ENCODE assay signal across 21 cellular contexts in the genomic region with DNA sequence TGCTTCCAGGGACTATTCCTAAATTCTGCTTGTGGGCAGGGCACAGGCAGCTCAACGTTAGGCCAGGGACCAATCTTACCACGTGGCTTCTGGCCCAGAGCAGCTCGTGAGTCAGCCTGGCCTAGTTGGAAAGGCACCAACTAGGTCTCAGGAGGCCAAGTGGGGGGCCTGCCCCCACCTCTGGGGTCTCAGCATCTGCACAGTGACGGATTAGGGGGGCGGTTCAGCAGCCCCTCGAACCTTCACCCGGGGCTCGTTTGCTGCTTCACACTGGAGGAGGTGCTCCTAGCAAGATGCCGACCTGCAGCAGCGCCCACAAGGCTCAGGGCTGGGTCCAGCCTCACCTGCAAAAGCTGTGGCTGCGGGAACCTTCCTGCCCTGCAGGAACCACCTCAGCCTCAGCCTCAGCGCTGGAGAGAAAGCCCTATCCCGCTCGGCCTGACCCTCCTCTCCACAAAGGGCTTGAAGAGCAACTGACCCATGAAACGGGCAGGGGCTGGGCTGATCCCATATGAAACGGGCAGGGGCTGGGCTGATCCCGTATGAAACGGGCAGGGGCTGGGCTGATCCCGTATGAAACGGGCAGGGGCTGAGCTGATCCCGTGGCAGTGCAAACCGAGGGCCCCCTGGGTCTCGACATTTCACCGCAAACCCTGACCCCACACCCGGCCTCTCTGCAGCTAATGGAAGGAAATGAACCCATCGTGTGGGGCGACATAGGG.
DNase-seq lines count a peak whose midpoint lies in the region; ATAC-seq and TF ChIP-seq lines count a peak whose summit lies in the region.
"Had no signal": no experiment of that assay in that cellular context is flagged by ENCODE, and none has a peak within 500 bp of the region (broad histone marks: within the 10 kb centered on the region; RNA-seq: fewer than 3 reads in every experiment).

No MANE protein-coding gene starts in this region.

- TF ChIP-seq CTCF in right atrium auricular region (IDR thresholded peaks at IDR 0.05) (no peak), fibroblast of mammary gland (conservative IDR thresholded peaks at IDR 0.05; ENCODE audit: control insufficient read depth, insufficient read depth, low read depth, low read length) (no peak)

- DNase-seq in left ventricle myocardium superior, result peak; percentile 10
- no peak for DNase-seq in right atrium auricular region (ENCODE audit: low spot score)
- peak; percentile 19 for DNase-seq in fibroblast of mammary gland (ENCODE audit: low read depth)
- DNase-seq in neuronal stem cell (ENCODE audit: low spot score), result no peak
- peak; percentile 33 to 65 for DNase-seq in aorta
- no peak for DNase-seq in HPDE6-E6E7 (ENCODE audit: extremely low spot score)
- DNase-seq in left lobe of liver (ENCODE audit: low spot score), result no peak
- DNase-seq in stimulated activated naive CD4-positive, alpha-beta T cell treated with Interleukin-2 at 50 U/mL for 16 hours (lab: John Stamatoyannopoulos, UW), result no peak
- DNase-seq: AML-193, DMS53, EL, GOT3, IMR-90, NCI-H1105, NCI-H146, NCI-H2081, NCI-H446, NCI-H526, RPMI8226, SHP77 had no signal

- WGBS in neuronal stem cell (ENCODE audit: extremely low coverage in 2 of 2, insufficient read length in 2 of 2, insufficient replicate concordance in 1 of 2), 2 donors, result no CpG with 5 or more reads among the region's 27 CpGs
- 42 to 54% methylated on average over 27 of the region's 27 CpGs for WGBS in aorta, 2 donors

- no peak overlapping the region for H3K4me2 ChIP-seq in neuronal stem cell (ENCODE audit: insufficient read depth, low read length, poor library complexity, severe bottlenecking)
- H3K4me2 ChIP-seq: KMS-11 had no signal

- peak overlapping the region; percentile 34 for H4K91ac ChIP-seq in neuronal stem cell (ENCODE audit: low read depth, low read length, poor library complexity)

- H2BK120ac ChIP-seq in neuronal stem cell (ENCODE audit: low read depth, low read length), result peak overlapping the region; percentile 44

- H2BK5ac ChIP-seq in neuronal stem cell (ENCODE audit: low read length), result no peak overlapping the region

- H3K36me3 ChIP-seq in right atrium auricular region, result no peaks in the 10 kb centered on the region
- H3K36me3 ChIP-seq in neuronal stem cell (replicated peaks in 1 of 2; ENCODE audit: control insufficient read depth in 2 of 2, insufficient read depth in 2 of 2, low read length in 2 of 2), result no peaks in the 10 kb centered on the region
- H3K36me3 ChIP-seq in aorta (ENCODE audit: control insufficient read depth in 1 of 2, insufficient read depth in 2 of 2, low read length in 1 of 2), result no peaks in the 10 kb centered on the region

- no peak overlapping the region for H3K4me3 ChIP-seq in right atrium auricular region
- H3K4me3 ChIP-seq in fibroblast of mammary gland (ENCODE audit: control insufficient read depth, low read depth, low read length), result no peak overlapping the region
- no peak overlapping the region for H3K4me3 ChIP-seq in neuronal stem cell (ENCODE audit: low read length in 2 of 2)
- H3K4me3 ChIP-seq in aorta (ENCODE audit: low read length in 2 of 2), result no peak overlapping the region

- no peak overlapping the region for H3K4ac ChIP-seq in neuronal stem cell (ENCODE audit: low read length)

- H3K14ac ChIP-seq in neuronal stem cell (ENCODE audit: low read length), result peak overlapping the region; percentile 64

- no peak overlapping the region for H2AFZ ChIP-seq in neuronal stem cell (ENCODE audit: low read length)

- H2BK12ac ChIP-seq in neuronal stem cell (ENCODE audit: low read length), result no peak overlapping the region

- peak overlapping the region; percentile 10 for H2BK15ac ChIP-seq in neuronal stem cell (ENCODE audit: low read length)

- ATAC-seq in left ventricle myocardium superior, result no peak
- ATAC-seq in aorta (ENCODE audit: low FRiP score), result no peak
- ATAC-seq in left lobe of liver, result no peak

- H3K27ac ChIP-seq in right atrium auricular region (no peak overlapping the region), neuronal stem cell (replicated peaks; ENCODE audit: low read length) (peak overlapping the region; percentile 25), aorta (ENCODE audit: low read depth in 1 of 2, low read length in 2 of 2) (no peak overlapping the region)
- H3K27ac ChIP-seq: KMS-11 had no signal

- no peaks in the 10 kb centered on the region for H3K27me3 ChIP-seq in right atrium auricular region
- no peaks in the 10 kb centered on the region for H3K27me3 ChIP-seq in neuronal stem cell (ENCODE audit: control insufficient read depth in 3 of 3, insufficient read depth in 3 of 3, low read depth in 1 of 3, low read length in 3 of 3)
- no peaks in the 10 kb centered on the region for H3K27me3 ChIP-seq in aorta (ENCODE audit: control insufficient read depth in 1 of 2, insufficient read depth in 2 of 2, low read length in 1 of 2)

- H3K9me3 ChIP-seq in right atrium auricular region (no peaks in the 10 kb centered on the region), neuronal stem cell (replicated peaks in 1 of 2; ENCODE audit: control insufficient read depth in 2 of 2, insufficient read depth in 1 of 2, low read depth in 1 of 2, low read length in 2 of 2) (peaks cover 0 to under 1% of the 10 kb centered on the region in 2 donors), aorta (ENCODE audit: control insufficient read depth, low read length) (no peaks in the 10 kb centered on the region)

- H2AK5ac ChIP-seq in neuronal stem cell (ENCODE audit: low read depth, low read length), result peak overlapping the region; percentile 59

- H3K79me1 ChIP-seq in neuronal stem cell (ENCODE audit: low read depth, low read length), result no peaks in the 10 kb centered on the region

- no peaks in the 10 kb centered on the region for H3K4me1 ChIP-seq in right atrium auricular region
- peaks cover 11% of the 10 kb centered on the region in 2 donors for H3K4me1 ChIP-seq in neuronal stem cell (ENCODE audit: control insufficient read depth in 2 of 2, insufficient read depth in 1 of 2, low read depth in 1 of 2, low read length in 2 of 2)
- H3K4me1 ChIP-seq in aorta (ENCODE audit: control insufficient read depth in 1 of 2, insufficient read depth in 2 of 2, low read length in 2 of 2), result no peaks in the 10 kb centered on the region

- H3K18ac ChIP-seq in neuronal stem cell (ENCODE audit: low read length), result peak overlapping the region; percentile 90

- intact Hi-C loops in left ventricle myocardium superior (cut with micrococcal nuclease), result no loop called here
- intact Hi-C loops in aorta (cut with DNase I), result no loop called here

- H3K23ac ChIP-seq in neuronal stem cell (ENCODE audit: low read depth, low read length, poor library complexity), result no peak overlapping the region

- H3K9ac ChIP-seq in neuronal stem cell (ENCODE audit: low read depth, low read length, poor library complexity), result peak overlapping the region; percentile 51
- H3K9ac ChIP-seq: KMS-11 had no signal

- no peak overlapping the region for H4K8ac ChIP-seq in neuronal stem cell (ENCODE audit: low read depth, low read length)

Comparison
In these comparisons a context has a peak if more than half of its experiments do, and no peak if none do; other contexts are left out.
1. DNase-seq: peak in left ventricle myocardium superior (single experiment), fibroblast of mammary gland (single experiment) and aorta (2 of 2); none in right atrium auricular region (single experiment), neuronal stem cell (single experiment), HPDE6-E6E7 (single experiment), left lobe of liver (single experiment) and stimulated activated naive CD4-positive, alpha-beta T cell treated with Interleukin-2 at 50 U/mL for 16 hours (single experiment).